ENCODE assay signal across 14 cellular contexts in genomic region chr1:229693124-229693523, GRCh38.
A peak's percentile ranks its signal among the peaks of the same experiment; 100 is the strongest.
DNase-seq lines count a peak whose midpoint lies in the region; ATAC-seq and TF ChIP-seq lines count a peak whose summit lies in the region.
"Had no signal": no experiment of that assay in that cellular context is flagged by ENCODE, and none has a peak within 500 bp of the region (broad histone marks: within the 10 kb centered on the region; RNA-seq: fewer than 3 reads in every experiment).

No MANE protein-coding gene starts in this region.

- CTCF ChIA-PET in activated CD4-positive, alpha-beta memory T cell treated with anti-CD3 and anti-CD28 coated beads for 36 hours (lab: Charles Lee) = interaction anchor here (0.6 kb wide), 1 partner anchor 70 kb away, joined by 3 read pairs; no protein-coding TSS in a partner anchor

- ATAC-seq in GM19043 (IDR thresholded peaks at IDR 0.05; ENCODE audit: low read depth, unreplicated experiment) (peak; percentile 47), HG02610 (IDR thresholded peaks at IDR 0.05; ENCODE audit: unreplicated experiment) (peak; percentile 49)

- intact Hi-C loops in activated CD4-positive, alpha-beta memory T cell treated with anti-CD3 and anti-CD28 coated beads for 36 hours (cut with micrococcal nuclease) = loop anchor here (2.0 kb wide), 1 partner anchor 28 kb away; no protein-coding TSS in a partner anchor

- H3K4me3 Mint-ChIP-seq in osteocyte (ENCODE audit: unreplicated experiment) = no peak overlapping the region
- no peak overlapping the region for H3K4me3 Mint-ChIP-seq in activated CD4-positive, alpha-beta memory T cell treated with anti-CD3 and anti-CD28 coated beads for 36 hours

- H3K27me3 Mint-ChIP-seq in osteocyte (ENCODE audit: unreplicated experiment) = no peaks in the 10 kb centered on the region
- H3K27me3 Mint-ChIP-seq in activated CD4-positive, alpha-beta memory T cell treated with anti-CD3 and anti-CD28 coated beads for 36 hours = peaks cover 23% of the 10 kb centered on the region

- H3K27ac Mint-ChIP-seq in osteocyte (ENCODE audit: unreplicated experiment) = peak overlapping the region; percentile 90
- H3K27ac Mint-ChIP-seq in activated CD4-positive, alpha-beta memory T cell treated with anti-CD3 and anti-CD28 coated beads for 36 hours = no peak overlapping the region

- TF ChIP-seq CTCF in osteocyte (IDR thresholded peaks at IDR 0.05) = no peak

- DNase-seq in NCI-H2107 treated with DMSO at 0.1 percent for 48 hours (lab: John Stamatoyannopoulos, UW; ENCODE audit: unreplicated experiment) = peak; percentile 89
- no peak for DNase-seq in osteocyte (ENCODE audit: extremely low spot score, unreplicated experiment)
- no peak for DNase-seq in activated CD4-positive, alpha-beta memory T cell treated with anti-CD3 and anti-CD28 coated beads for 36 hours
- no peak for DNase-seq in DMS79 (lab: John Stamatoyannopoulos, UW)
- DNase-seq in A172 (ENCODE audit: low spot score) = no peak
- DNase-seq in HK-2 (ENCODE audit: unreplicated experiment) = no peak
- DNase-seq: activated T-cell treated with anti-CD3 and anti-CD28 coated beads, Interleukin-2, amount 50 U/mL, for 48 hours; Caco-2; left lung; NCI-H1092 treated with DMSO at 0.1 percent for 48 hours; posterior cingulate gyrus; transverse colon had no signal

- POLR2A ChIA-PET in activated CD4-positive, alpha-beta memory T cell treated with anti-CD3 and anti-CD28 coated beads for 36 hours (lab: Charles Lee) = interaction anchor here (0.8 kb wide), 1 partner anchor 33 kb away, joined by 3 read pairs; no protein-coding TSS in a partner anchor

- no peaks in the 10 kb centered on the region for H3K36me3 Mint-ChIP-seq in osteocyte (ENCODE audit: unreplicated experiment)
- no peaks in the 10 kb centered on the region for H3K36me3 Mint-ChIP-seq in activated CD4-positive, alpha-beta memory T cell treated with anti-CD3 and anti-CD28 coated beads for 36 hours

- peaks cover 32% of the 10 kb centered on the region for H3K4me1 Mint-ChIP-seq in osteocyte (ENCODE audit: unreplicated experiment)
- peaks cover 9% of the 10 kb centered on the region for H3K4me1 Mint-ChIP-seq in activated CD4-positive, alpha-beta memory T cell treated with anti-CD3 and anti-CD28 coated beads for 36 hours (ENCODE audit: low read depth)

- no peaks in the 10 kb centered on the region for H3K9me3 Mint-ChIP-seq in osteocyte (ENCODE audit: unreplicated experiment)
- no peaks in the 10 kb centered on the region for H3K9me3 Mint-ChIP-seq in activated CD4-positive, alpha-beta memory T cell treated with anti-CD3 and anti-CD28 coated beads for 36 hours
